1 cellular context compared by ENCODE assay signal in the genomic region with DNA sequence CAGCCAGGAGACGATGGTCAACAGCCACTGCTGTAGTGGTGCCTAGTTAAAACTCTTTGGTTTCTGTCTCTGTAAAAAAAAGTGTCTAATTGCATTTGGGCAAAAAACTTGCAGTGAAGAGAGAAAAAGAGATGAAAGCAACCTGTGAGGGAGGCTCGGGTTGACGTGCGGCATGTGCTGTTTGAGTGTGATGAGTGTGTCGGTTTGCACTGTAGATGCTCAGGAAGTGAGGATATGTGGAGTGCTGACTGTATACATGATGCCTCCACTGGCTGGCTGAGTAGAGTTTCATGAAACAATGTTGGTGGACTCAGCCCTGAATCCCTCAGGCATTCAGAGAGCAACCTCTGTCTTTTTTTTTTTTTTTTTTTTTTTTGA.
TF ChIP-seq lines count a peak whose summit lies in the region.

No MANE protein-coding gene starts in this region.

TF ChIP-seq in SK-N-SH, 30 proteins besides CTCF, POLR2A, EP300 and RAD21 (continued from another document):
- TF ChIP-seq MEF2A (IDR thresholded peaks at IDR 0.05; ENCODE audit: borderline replicate concordance, low read depth) (no peak), GABPA (IDR thresholded peaks at IDR 0.05; ENCODE audit: low read depth) (no peak), FOXM1 (IDR thresholded peaks at IDR 0.05; ENCODE audit: low read depth) (no peak), TEAD4 (IDR thresholded peaks at IDR 0.05; ENCODE audit: borderline replicate concordance, insufficient read depth) (no peak), JUND (IDR thresholded peaks at IDR 0.05) (no peak), CHD2 (IDR thresholded peaks at IDR 0.05; ENCODE audit: low read length, partially characterized antibody) (no peak), ELF1 (IDR thresholded peaks at IDR 0.05) (no peak), RFX5 (IDR thresholded peaks at IDR 0.05; ENCODE audit: low read length) (no peak), RXRA (IDR thresholded peaks at IDR 0.05; ENCODE audit: borderline replicate concordance, low read depth) (no peak), YY1 (IDR thresholded peaks at IDR 0.05; ENCODE audit: low read depth) (no peak)
- TF ChIP-seq, protein P1, sequence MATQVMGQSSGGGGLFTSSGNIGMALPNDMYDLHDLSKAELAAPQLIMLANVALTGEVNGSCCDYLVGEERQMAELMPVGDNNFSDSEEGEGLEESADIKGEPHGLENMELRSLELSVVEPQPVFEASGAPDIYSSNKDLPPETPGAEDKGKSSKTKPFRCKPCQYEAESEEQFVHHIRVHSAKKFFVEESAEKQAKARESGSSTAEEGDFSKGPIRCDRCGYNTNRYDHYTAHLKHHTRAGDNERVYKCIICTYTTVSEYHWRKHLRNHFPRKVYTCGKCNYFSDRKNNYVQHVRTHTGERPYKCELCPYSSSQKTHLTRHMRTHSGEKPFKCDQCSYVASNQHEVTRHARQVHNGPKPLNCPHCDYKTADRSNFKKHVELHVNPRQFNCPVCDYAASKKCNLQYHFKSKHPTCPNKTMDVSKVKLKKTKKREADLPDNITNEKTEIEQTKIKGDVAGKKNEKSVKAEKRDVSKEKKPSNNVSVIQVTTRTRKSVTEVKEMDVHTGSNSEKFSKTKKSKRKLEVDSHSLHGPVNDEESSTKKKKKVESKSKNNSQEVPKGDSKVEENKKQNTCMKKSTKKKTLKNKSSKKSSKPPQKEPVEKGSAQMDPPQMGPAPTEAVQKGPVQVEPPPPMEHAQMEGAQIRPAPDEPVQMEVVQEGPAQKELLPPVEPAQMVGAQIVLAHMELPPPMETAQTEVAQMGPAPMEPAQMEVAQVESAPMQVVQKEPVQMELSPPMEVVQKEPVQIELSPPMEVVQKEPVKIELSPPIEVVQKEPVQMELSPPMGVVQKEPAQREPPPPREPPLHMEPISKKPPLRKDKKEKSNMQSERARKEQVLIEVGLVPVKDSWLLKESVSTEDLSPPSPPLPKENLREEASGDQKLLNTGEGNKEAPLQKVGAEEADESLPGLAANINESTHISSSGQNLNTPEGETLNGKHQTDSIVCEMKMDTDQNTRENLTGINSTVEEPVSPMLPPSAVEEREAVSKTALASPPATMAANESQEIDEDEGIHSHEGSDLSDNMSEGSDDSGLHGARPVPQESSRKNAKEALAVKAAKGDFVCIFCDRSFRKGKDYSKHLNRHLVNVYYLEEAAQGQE (IDR thresholded peaks at IDR 0.05; ENCODE audit: low read depth, low read length), result no peak
